Comparison of ENCODE assay signal across 34 cellular contexts in genomic region chr16:13081825-13082224, GRCh38.
"Had no signal": no experiment of that assay in that cellular context is flagged by ENCODE, and none has a peak within 500 bp of the region (broad histone marks: within the 10 kb centered on the region; RNA-seq: fewer than 3 reads in every experiment).

No MANE protein-coding gene starts in this region.

- H3K27ac ChIP-seq: KMS-11 had no signal

- DNase-seq: Karpas-422, Kasumi-1, MG63, MM.1S, MV-4-11, NCI-H1048, NCI-H1092, NCI-H1092 treated with DMSO at 0.1 percent for 48 hours, NCI-H1105, NCI-H1105 treated with DMSO at 0.1 percent for 48 hours, NCI-H1417, NCI-H1417 treated with DMSO at 0.1 percent for 48 hours, NCI-H1436, NCI-H1436 treated with DMSO at 0.1 percent for 48 hours, NCI-H146, NCI-H1694, NCI-H1694 treated with DMSO at 0.1 percent for 48 hours, NCI-H187, NCI-H187 treated with DMSO at 0.1 percent for 48 hours, NCI-H1930, NCI-H2029, NCI-H2029 treated with DMSO at 0.1 percent for 48 hours, NCI-H2081, NCI-H2081 treated with DMSO at 0.1 percent for 48 hours, NCI-H2107, NCI-H2171, NCI-H2171 treated with DMSO at 0.1 percent for 48 hours, NCI-H2227 treated with DMSO at 0.1 percent for 48 hours, NCI-H226, NCI-H345, NCI-H446, NCI-H446 treated with DMSO at 0.1 percent for 48 hours, NCI-H510A had no signal

- H3K4me3 ChIP-seq: MG63 had no signal

- H3K4me2 ChIP-seq: KMS-11 had no signal

- H3K9me3 ChIP-seq: MG63 had no signal

- H3K27me3 ChIP-seq: MG63 had no signal

- H3K9ac ChIP-seq: KMS-11 had no signal

- H3K36me3 ChIP-seq: MG63 had no signal
